28 cellular contexts compared by ENCODE assay signal in genomic region chr9:33442125-33442524, GRCh38. TPM values are rescaled to one million over a fixed set of nuclear protein-coding genes. Genes with fewer than 3 reads are reported as not detected.
"Had no signal": no experiment of that assay in that cellular context is flagged by ENCODE, and none has a peak within 500 bp of the region (broad histone marks: within the 10 kb centered on the region; RNA-seq: fewer than 3 reads in every experiment).

No MANE protein-coding gene starts in this region.

- H3K4me3 Mint-ChIP-seq: activated CD4-positive, alpha-beta T cell treated with anti-CD3 and anti-CD28 coated beads, Interleukin-2, amount 10 ng/mL, durations not matched to agents 7 days and 5 days; activated CD8-positive, alpha-beta T cell treated with anti-CD3 and anti-CD28 coated beads for 36 hours; stimulated activated naive CD8-positive, alpha-beta T cell treated with anti-CD3 and anti-CD28 coated beads, Interleukin-15, amount 100 ng/mL, for 72 hours had no signal

- H3K27me3 ChIP-seq: gastrocnemius medialis, pancreas, thyroid gland, upper lobe of right lung had no signal

- H3K27me3 Mint-ChIP-seq: activated CD4-positive, alpha-beta T cell treated with anti-CD3 and anti-CD28 coated beads, Interleukin-2, amount 10 ng/mL, durations not matched to agents 7 days and 5 days; activated CD8-positive, alpha-beta T cell treated with anti-CD3 and anti-CD28 coated beads for 36 hours; naive thymus-derived CD4-positive, alpha-beta T cell; stimulated activated naive CD8-positive, alpha-beta T cell treated with anti-CD3 and anti-CD28 coated beads, Interleukin-15, amount 100 ng/mL, for 72 hours had no signal

- H3K27ac Mint-ChIP-seq: activated CD8-positive, alpha-beta T cell treated with anti-CD3 and anti-CD28 coated beads for 36 hours had no signal

- FAIRE-seq: keratinocyte, pancreas had no signal

- DNase-seq: activated CD4-positive, alpha-beta T cell treated with anti-CD3 and anti-CD28 coated beads, Interleukin-2, amount 10 ng/mL, durations not matched to agents 7 days and 5 days; activated CD4-positive, CD25-positive, alpha-beta regulatory T cell treated with anti-CD3 and anti-CD28 coated beads, Interleukin-2, amount 50 U/mL, for 72 hours; activated CD8-positive, alpha-beta T cell treated with anti-CD3 and anti-CD28 coated beads for 36 hours; activated effector memory CD4-positive, alpha-beta T cell treated with Interleukin-2 at 50 U/mL for 16 hours; activated naive CD4-positive, alpha-beta T cell treated with Interleukin-2 at 50 U/mL for 16 hours; amniotic stem cell; caudate nucleus; cortex of kidney; gastrocnemius medialis; glutamatergic neuron; hippocampal formation; left cardiac atrium; midbrain; naive thymus-derived CD4-positive, alpha-beta T cell; nucleus accumbens; pancreas; retina; stimulated activated CD4-positive, alpha-beta T cell treated with anti-CD3 and anti-CD28 coated beads, Interleukin-12 subunit alpha, Interleukin-12 subunit beta, amount 100 ng/mL, for 4 hours; stimulated activated CD4-positive, alpha-beta T cell treated with anti-CD3 and anti-CD28 coated beads, Interleukin-4, amount 100 ng/mL, for 1 hour; stimulated activated naive CD8-positive, alpha-beta T cell treated with anti-CD3 and anti-CD28 coated beads, Interleukin-15, amount 100 ng/mL, for 72 hours; substantia nigra; T-helper 2 cell; thyroid gland; upper lobe of right lung had no signal

- H3K9me3 ChIP-seq: gastrocnemius medialis, pancreas, prostate gland, thyroid gland, upper lobe of right lung had no signal

- H3K4me3 ChIP-seq: gastrocnemius medialis, pancreas, prostate gland, thyroid gland, upper lobe of right lung had no signal

- H3K27ac ChIP-seq: gastrocnemius medialis, pancreas, prostate gland, thyroid gland, upper lobe of right lung had no signal

- ATAC-seq: activated CD8-positive, alpha-beta T cell treated with anti-CD3 and anti-CD28 coated beads for 36 hours; gastrocnemius medialis; left cardiac atrium; naive thymus-derived CD4-positive, alpha-beta T cell; pancreas; sciatic nerve; stimulated activated naive CD8-positive, alpha-beta T cell treated with anti-CD3 and anti-CD28 coated beads, Interleukin-15, amount 100 ng/mL, for 72 hours; upper lobe of right lung had no signal

- H3K36me3 ChIP-seq: gastrocnemius medialis, thyroid gland had no signal

- H3K9me3 Mint-ChIP-seq: activated CD4-positive, alpha-beta T cell treated with anti-CD3 and anti-CD28 coated beads, Interleukin-2, amount 10 ng/mL, durations not matched to agents 7 days and 5 days; activated CD8-positive, alpha-beta T cell treated with anti-CD3 and anti-CD28 coated beads for 36 hours; stimulated activated naive CD8-positive, alpha-beta T cell treated with anti-CD3 and anti-CD28 coated beads, Interleukin-15, amount 100 ng/mL, for 72 hours had no signal

RNA-seq across cellular contexts. Expression of gene AQP3, which starts 5.3 kb away (rescaled TPM):
- polyA plus RNA-seq: neural cell had no signal

RNA-seq across cellular contexts. Expression of gene AQP7, which starts 39.8 kb away (rescaled TPM):
- total RNA-seq: activated CD8-positive, alpha-beta T cell treated with anti-CD3 and anti-CD28 coated beads for 36 hours had no signal
- polyA plus RNA-seq: keratinocyte, neural cell had no signal
